ENCODE assay signal across 8 cellular contexts in genomic region chr6:27838513-27839302, GRCh38.
DNase-seq lines count a peak whose midpoint lies in the region; ATAC-seq and TF ChIP-seq lines count a peak whose summit lies in the region.
"Not testable (repeated sequence)": the region's sequence is repeated elsewhere in the genome, so short reads cannot be mapped to it uniquely, and the experiment has no call there.

No MANE protein-coding gene starts in this region.

- not testable (repeated sequence) for H3K36me3 ChIP-seq in OCI-LY3 (replicated peaks; ENCODE audit: low read depth, low read length)

- peak overlapping the region; percentile 63 for H3K9ac ChIP-seq in OCI-LY3 (ENCODE audit: low read length)

- TF ChIP-seq CTCF in OCI-LY3 (IDR thresholded peaks at IDR 0.05; ENCODE audit: low read depth, low read length); retinal pigment epithelial cell (conservative IDR thresholded peaks at IDR 0.05; ENCODE audit: low read depth, low read length): not testable (repeated sequence)

- not testable (repeated sequence) for H3K79me2 ChIP-seq in OCI-LY3 (ENCODE audit: low read length)

- H2AFZ ChIP-seq in OCI-LY3 (ENCODE audit: low read depth, low read length): peak overlapping the region; percentile 65; the same call in 1 of the 2 replicates

- H3K4me2 ChIP-seq in OCI-LY3 (ENCODE audit: low read length): peak overlapping the region; percentile 66

- peak; percentile 31 for DNase-seq in A172 (ENCODE audit: low spot score)
- peak; percentile 49 for DNase-seq in activated CD8-positive, alpha-beta memory T cell treated with anti-CD3 and anti-CD28 coated beads, Interleukin-2, amount 50 U/mL, for 4 hours
- DNase-seq in effector CD4-positive, alpha-beta T cell: peak; percentile 37
- not testable (repeated sequence) for DNase-seq in retinal pigment epithelial cell (ENCODE audit: low read depth)

- peak; percentile 6 for ATAC-seq in HG03442 (IDR thresholded peaks at IDR 0.05; ENCODE audit: unreplicated experiment)

- H3K4me3 ChIP-seq in OCI-LY3 (ENCODE audit: low read length) (peak overlapping the region; percentile 77), retinal pigment epithelial cell (ENCODE audit: low read length) (peak overlapping the region; percentile 86)

- peaks cover 13% of the 10 kb centered on the region; the same call in 1 of the 2 replicates for H3K9me3 ChIP-seq in OCI-LY3 (ENCODE audit: insufficient read depth, low read length)

- H3K27ac ChIP-seq in OCI-LY3 (ENCODE audit: low read length) (peak overlapping the region; percentile 95), layer of hippocampus (ENCODE audit: low read depth, low read length) (peak overlapping the region; percentile 79)

- peaks cover 23% of the 10 kb centered on the region for H3K4me1 ChIP-seq in OCI-LY3 (ENCODE audit: low read length)

- H3K27me3 ChIP-seq in OCI-LY3 (ENCODE audit: low read depth, low read length); layer of hippocampus (ENCODE audit: control insufficient read depth, insufficient read depth, low read length): not testable (repeated sequence)

- TF ChIP-seq POLR2A in GM18526 (IDR thresholded peaks at IDR 0.05; ENCODE audit: extremely low read depth, insufficient read length): peak; percentile 36

- H4K20me1 ChIP-seq in OCI-LY3 (ENCODE audit: insufficient read depth, low read length): not testable (repeated sequence)
